14 cellular contexts compared by ENCODE assay signal in the genomic region with DNA sequence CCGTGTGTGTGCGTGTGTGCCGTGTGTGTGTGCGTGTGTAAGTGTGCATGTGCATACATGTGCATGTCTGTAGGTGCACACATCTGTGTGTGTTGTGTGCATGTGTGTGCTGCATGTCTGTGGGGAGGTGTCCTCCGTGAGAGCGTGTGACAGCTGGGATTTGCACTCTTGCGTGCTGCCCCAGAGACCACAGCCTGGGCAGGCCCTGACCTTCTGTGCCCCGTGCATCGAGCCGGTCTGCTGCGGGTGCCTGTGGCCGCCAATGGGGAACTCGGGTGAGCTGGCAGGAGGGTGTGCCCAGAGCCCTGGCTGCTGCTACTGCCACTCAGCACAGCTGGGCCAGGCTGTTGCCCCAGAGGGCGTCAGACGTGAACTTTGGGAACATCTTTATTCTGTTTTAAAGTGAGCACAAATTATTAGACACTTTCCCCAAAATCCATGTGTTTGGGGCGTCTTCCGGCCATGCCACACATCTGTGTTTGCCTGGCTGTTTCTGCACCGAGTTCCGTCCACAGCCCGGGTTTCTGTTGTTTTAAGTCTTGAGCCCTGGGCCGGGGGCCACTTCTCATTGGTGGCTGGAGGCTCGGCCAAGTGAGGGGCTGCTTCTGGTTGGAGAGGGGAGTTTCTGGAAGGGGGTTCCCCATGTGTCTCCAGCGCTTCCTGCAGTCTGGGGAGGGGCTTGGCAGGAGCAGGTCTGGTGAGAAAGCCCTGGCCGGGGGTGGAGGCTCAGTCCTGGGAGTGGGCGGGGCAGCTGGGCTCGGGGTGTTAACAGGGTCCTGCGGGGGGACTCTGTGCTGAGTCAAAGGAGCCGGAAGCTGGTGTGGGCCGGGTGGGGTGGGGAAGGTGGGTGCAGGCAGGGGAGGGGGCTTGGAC. TPM values are rescaled to one million over a fixed set of nuclear protein-coding genes. Genes with fewer than 3 reads are reported as not detected.
DNase-seq lines count a peak whose midpoint lies in the region; ATAC-seq and TF ChIP-seq lines count a peak whose summit lies in the region.
"Had no signal": no experiment of that assay in that cellular context is flagged by ENCODE, and none has a peak within 500 bp of the region (broad histone marks: within the 10 kb centered on the region; RNA-seq: fewer than 3 reads in every experiment).

No MANE protein-coding gene starts in this region.

- H2AFZ ChIP-seq in ACC112 (ENCODE audit: low read length, unreplicated experiment) (no peak overlapping the region), HCT116 (ENCODE audit: low read depth, low read length, poor library complexity, severe bottlenecking) (no peak overlapping the region)

- DNase-seq in HCT116 (ENCODE audit: low read depth, low spot score) (no peak), endothelial cell (ENCODE audit: low spot score) (peak; percentile 6), right lobe of liver (peak; percentile 84 to 92 (median 91)), transverse colon (no peak), HK-2 (ENCODE audit: unreplicated experiment) (no peak)
- DNase-seq: activated CD4-positive, alpha-beta T cell treated with anti-CD3 and anti-CD28 coated beads, Interleukin-2, amount 50 U/mL, for 1 hour; CD8-positive, alpha-beta T cell; immature natural killer cell; NCI-H2171; stimulated activated naive CD8-positive, alpha-beta T cell treated with anti-CD3 and anti-CD28 coated beads, Interleukin-15, amount 100 ng/mL, for 72 hours had no signal

- ATAC-seq in HCT116: no peak
- peak; percentile 85 to 92 (median 86) for ATAC-seq in right lobe of liver
- ATAC-seq in HG02571 (IDR thresholded peaks at IDR 0.05; ENCODE audit: unreplicated experiment): no peak
- no peak for ATAC-seq in HG03025 (IDR thresholded peaks at IDR 0.05; ENCODE audit: low FRiP score, unreplicated experiment)
- ATAC-seq: CD8-positive, alpha-beta T cell; stimulated activated naive CD8-positive, alpha-beta T cell treated with anti-CD3 and anti-CD28 coated beads, Interleukin-15, amount 100 ng/mL, for 72 hours had no signal

- no peak for TF ChIP-seq POLR2A in HCT116 (IDR thresholded peaks at IDR 0.05; ENCODE audit: borderline replicate concordance, extremely low read depth, insufficient read depth, insufficient read length)
- no peak for TF ChIP-seq POLR2A in right lobe of liver (IDR thresholded peaks at IDR 0.05)
- TF ChIP-seq POLR2A in transverse colon (IDR thresholded peaks at IDR 0.05): no peak

- POLR2A ChIA-PET in HCT116 (lab: Charles Lee): no interaction called here

- TF ChIP-seq EP300 in transverse colon (IDR thresholded peaks at IDR 0.05; ENCODE audit: low read depth): no peak

- TF ChIP-seq RAD21 in HCT116 (IDR thresholded peaks at IDR 0.05; ENCODE audit: low read depth): no peak

- H3K9me3 ChIP-seq in HCT116 (ENCODE audit: control insufficient read depth in 1 of 2, insufficient read depth in 1 of 2, low read depth in 1 of 2, low read length in 2 of 2) (no peaks in the 10 kb centered on the region), right lobe of liver (no peaks in the 10 kb centered on the region), transverse colon (no peaks in the 10 kb centered on the region)

- H3K4me1 ChIP-seq in ACC112 (ENCODE audit: control insufficient read depth, insufficient read depth, low read length, unreplicated experiment) (peaks cover 14% of the 10 kb centered on the region), HCT116 (ENCODE audit: control insufficient read depth in 1 of 2, insufficient read depth in 2 of 2, low read length in 2 of 2) (peaks cover 7 to 9% of the 10 kb centered on the region in 2 experiments; a peak in 3 of 4 replicates), right lobe of liver (peaks cover 0 to 26% (median 10%) of the 10 kb centered on the region in 4 donors), transverse colon (peaks cover 0 to 4% (median 0%) of the 10 kb centered on the region in 4 donors)

- intact Hi-C loops in HCT116 (cut with micrococcal nuclease) (no loop called here), right lobe of liver (cut with DNase I) (no loop called here), transverse colon (cut with DNase I; ENCODE audit: low total_unique reads) (no loop called here)

- H3K27ac ChIP-seq in ACC112 (ENCODE audit: low read depth, low read length): peak overlapping the region; percentile 72; the same call in 1 of the 2 replicates
- peak overlapping the region; percentile 35; the same call in 1 of the 2 replicates for H3K27ac ChIP-seq in HCT116 (ENCODE audit: low read depth, low read length)
- no peak overlapping the region for H3K27ac ChIP-seq in right lobe of liver
- no peak overlapping the region for H3K27ac ChIP-seq in transverse colon

- peaks cover 7% of the 10 kb centered on the region for H3K4me1 Mint-ChIP-seq in endothelial cell (ENCODE audit: unreplicated experiment)

- peaks cover 6% of the 10 kb centered on the region; the same call in 1 of the 2 replicates for H4K20me1 ChIP-seq in HCT116 (ENCODE audit: insufficient read depth)

- H3K27ac Mint-ChIP-seq in endothelial cell (ENCODE audit: unreplicated experiment): no peak overlapping the region
- H3K27ac Mint-ChIP-seq: CD8-positive, alpha-beta T cell; stimulated activated naive CD8-positive, alpha-beta T cell treated with anti-CD3 and anti-CD28 coated beads, Interleukin-15, amount 100 ng/mL, for 72 hours had no signal

- no peaks in the 10 kb centered on the region for H3K27me3 ChIP-seq in ACC112 (ENCODE audit: insufficient read depth, low read length)
- H3K27me3 ChIP-seq in HCT116 (ENCODE audit: insufficient read depth, low read length): no peaks in the 10 kb centered on the region
- no peaks in the 10 kb centered on the region for H3K27me3 ChIP-seq in right lobe of liver
- H3K27me3 ChIP-seq in transverse colon: no peaks in the 10 kb centered on the region

- TF ChIP-seq CTCF in HCT116 (IDR thresholded peaks at IDR 0.05 in 2 of 3, conservative IDR thresholded peaks at IDR 0.05 in 1 of 3; ENCODE audit: borderline replicate concordance in 1 of 3, insufficient read depth in 1 of 3, low read depth in 2 of 3, low read length in 2 of 3): no peak
- TF ChIP-seq CTCF in endothelial cell (IDR thresholded peaks at IDR 0.05; ENCODE audit: unreplicated experiment): no peak
- no peak for TF ChIP-seq CTCF in right lobe of liver (IDR thresholded peaks at IDR 0.05)
- no peak for TF ChIP-seq CTCF in transverse colon (IDR thresholded peaks at IDR 0.05)

- no peaks in the 10 kb centered on the region for H3K9me2 ChIP-seq in HCT116 (ENCODE audit: insufficient read depth)

- 23% methylated on average over 15 of the region's 29 CpGs for WGBS in right lobe of liver (ENCODE audit: insufficient coverage, low coverage, low lambda C conversion rate, missing lambda C conversion rate)
- WGBS in transverse colon (ENCODE audit: low coverage in 1 of 2), 2 donors: 40 to 66% methylated on average over 2 to 25 of the region's 29 CpGs

- BruUV-seq in HCT116 (replicated peaks; lab: Mats Ljungman, UMichigan): no TSS peak

- H3K4me3 ChIP-seq in ACC112 (ENCODE audit: low read depth, low read length) (peak overlapping the region; percentile 37), HCT116 (replicated peaks in 1 of 2; ENCODE audit: low read depth in 1 of 2, low read length in 2 of 2) (no peak overlapping the region), right lobe of liver (no peak overlapping the region), transverse colon (no peak overlapping the region)

- RAD21 ChIA-PET in HCT116 (lab: Charles Lee; ENCODE audit: low non-redundant PET in 1 of 2, low total read pairs in 2 of 2, uncharacterized antibody in 2 of 2, unreplicated experiment in 2 of 2): no interaction called here

- no peaks in the 10 kb centered on the region for H3K36me3 Mint-ChIP-seq in endothelial cell (ENCODE audit: low read depth, unreplicated experiment)
- H3K36me3 Mint-ChIP-seq: CD8-positive, alpha-beta T cell; immature natural killer cell had no signal

- H3K79me2 ChIP-seq in ACC112 (ENCODE audit: control insufficient read depth, insufficient read depth, low read length, unreplicated experiment): peaks cover 57% of the 10 kb centered on the region
- H3K79me2 ChIP-seq in HCT116 (ENCODE audit: insufficient read depth, low read length): peaks cover 82% of the 10 kb centered on the region

- in situ Hi-C loops in transverse colon (cut with MboI; ENCODE audit: low pct_ligation_motif_present in 1 of 4, low pct_unique_long_range_greater_than_20kb in 1 of 4, low sequenced_read_pairs in 3 of 4): no loop called here

- H3K4me2 ChIP-seq in HCT116 (ENCODE audit: low read length): no peak overlapping the region

- peak overlapping the region; percentile 52 for H3K4me3 Mint-ChIP-seq in endothelial cell (ENCODE audit: unreplicated experiment)
- H3K4me3 Mint-ChIP-seq: CD8-positive, alpha-beta T cell had no signal

- no peak overlapping the region for H3K9ac ChIP-seq in HCT116 (ENCODE audit: low read length)

- H3K9me3 Mint-ChIP-seq in endothelial cell (ENCODE audit: unreplicated experiment): no peaks in the 10 kb centered on the region
- H3K9me3 Mint-ChIP-seq: CD8-positive, alpha-beta T cell; immature natural killer cell; stimulated activated naive CD8-positive, alpha-beta T cell treated with anti-CD3 and anti-CD28 coated beads, Interleukin-15, amount 100 ng/mL, for 72 hours had no signal

- H3K36me3 ChIP-seq in ACC112 (ENCODE audit: insufficient read depth, low read length) (peaks cover 3% of the 10 kb centered on the region; the same call in 1 of the 2 replicates), HCT116 (ENCODE audit: control insufficient read depth in 1 of 2, insufficient read depth in 2 of 2, low read length in 2 of 2) (peaks cover 0 to 13% of the 10 kb centered on the region in 2 experiments; a peak in 1 of 4 replicates), right lobe of liver (no peaks in the 10 kb centered on the region), transverse colon (no peaks in the 10 kb centered on the region)

- H3K27me3 Mint-ChIP-seq in endothelial cell (ENCODE audit: unreplicated experiment): peaks cover 15% of the 10 kb centered on the region

- CTCF ChIA-PET in HCT116 (lab: Charles Lee): no interaction called here

TF ChIP-seq in HCT116, 20 proteins besides CTCF, POLR2A, EP300 and RAD21:
- TF ChIP-seq CEBPB (IDR thresholded peaks at IDR 0.05; ENCODE audit: low read depth): no peak
- no peak for TF ChIP-seq SP1 (IDR thresholded peaks at IDR 0.05; ENCODE audit: low read depth)
- TF ChIP-seq ZFX (IDR thresholded peaks at IDR 0.05): no peak
- TF ChIP-seq ELF1 (IDR thresholded peaks at IDR 0.05; ENCODE audit: borderline replicate concordance, low read depth): no peak
- TF ChIP-seq EGR1 (IDR thresholded peaks at IDR 0.05; ENCODE audit: low read depth): no peak
- TF ChIP-seq EZH2phosphoT487 (IDR thresholded peaks at IDR 0.05; ENCODE audit: borderline replicate concordance): no peak

RNA-seq across cellular contexts. Expression of a gene that starts 7.6 kb away (rescaled TPM):
- total RNA-seq in HCT116 (2021; ENCODE audit: unreplicated experiment): 45.9 TPM
- polyA plus RNA-seq in HCT116 (2012): 24.4 and 26.7 TPM in 2 replicates
- 11.3 TPM for total RNA-seq in endothelial cell (ENCODE audit: unreplicated experiment)
- 10 to 100 TPM; 13.2 to 22.4 (median 16.8) TPM for total RNA-seq in right lobe of liver
- 100 to 1,000 TPM in 2 of 4 donors, 10 to 100 TPM in 2; 56.0 to 195 (median 109) TPM for total RNA-seq in transverse colon
- polyA plus RNA-seq: immature natural killer cell had no signal

RNA-seq across cellular contexts. Expression of a gene that starts 52.0 kb away (rescaled TPM):
- total RNA-seq in HCT116 (2021; ENCODE audit: unreplicated experiment) (0.12 TPM), endothelial cell (ENCODE audit: unreplicated experiment) (1.3 TPM), right lobe of liver (under 1 TPM in 4 of 6 experiments, not detected in 2; 0.12 to 0.49 (median 0.33) TPM), transverse colon (1 to 10 TPM in 2 of 4 donors, not detected in 2; 1.1 TPM)
- 0.02 and 0.08 TPM in 2 replicates for polyA plus RNA-seq in HCT116 (2012)
- total RNA-seq: HT-29 had no signal

Comparison
In these comparisons a context has a peak if more than half of its experiments do, and no peak if none do; other contexts are left out.
1. H3K27ac ChIP-seq: peak in ACC112 (single experiment) and HCT116 (single experiment); none in right lobe of liver (0 of 3) and transverse colon (0 of 4).
2. ATAC-seq: peak in right lobe of liver (4 of 4); none in HCT116 (single experiment), HG02571 (single experiment) and HG03025 (single experiment).
3. DNase-seq: peak in endothelial cell (single experiment) and right lobe of liver (3 of 3); none in HCT116 (single experiment), transverse colon (single experiment) and HK-2 (single experiment).